In genomic region chr20:61560361-61560853, GRCh38 we compare ENCODE assay signal across 1 cellular context.
TF ChIP-seq lines count a peak whose summit lies in the region.

No MANE protein-coding gene starts in this region.

TF ChIP-seq in A549, 52 proteins besides CTCF, POLR2A, EP300 and RAD21 (continued from another document):
- TF ChIP-seq, protein P1, sequence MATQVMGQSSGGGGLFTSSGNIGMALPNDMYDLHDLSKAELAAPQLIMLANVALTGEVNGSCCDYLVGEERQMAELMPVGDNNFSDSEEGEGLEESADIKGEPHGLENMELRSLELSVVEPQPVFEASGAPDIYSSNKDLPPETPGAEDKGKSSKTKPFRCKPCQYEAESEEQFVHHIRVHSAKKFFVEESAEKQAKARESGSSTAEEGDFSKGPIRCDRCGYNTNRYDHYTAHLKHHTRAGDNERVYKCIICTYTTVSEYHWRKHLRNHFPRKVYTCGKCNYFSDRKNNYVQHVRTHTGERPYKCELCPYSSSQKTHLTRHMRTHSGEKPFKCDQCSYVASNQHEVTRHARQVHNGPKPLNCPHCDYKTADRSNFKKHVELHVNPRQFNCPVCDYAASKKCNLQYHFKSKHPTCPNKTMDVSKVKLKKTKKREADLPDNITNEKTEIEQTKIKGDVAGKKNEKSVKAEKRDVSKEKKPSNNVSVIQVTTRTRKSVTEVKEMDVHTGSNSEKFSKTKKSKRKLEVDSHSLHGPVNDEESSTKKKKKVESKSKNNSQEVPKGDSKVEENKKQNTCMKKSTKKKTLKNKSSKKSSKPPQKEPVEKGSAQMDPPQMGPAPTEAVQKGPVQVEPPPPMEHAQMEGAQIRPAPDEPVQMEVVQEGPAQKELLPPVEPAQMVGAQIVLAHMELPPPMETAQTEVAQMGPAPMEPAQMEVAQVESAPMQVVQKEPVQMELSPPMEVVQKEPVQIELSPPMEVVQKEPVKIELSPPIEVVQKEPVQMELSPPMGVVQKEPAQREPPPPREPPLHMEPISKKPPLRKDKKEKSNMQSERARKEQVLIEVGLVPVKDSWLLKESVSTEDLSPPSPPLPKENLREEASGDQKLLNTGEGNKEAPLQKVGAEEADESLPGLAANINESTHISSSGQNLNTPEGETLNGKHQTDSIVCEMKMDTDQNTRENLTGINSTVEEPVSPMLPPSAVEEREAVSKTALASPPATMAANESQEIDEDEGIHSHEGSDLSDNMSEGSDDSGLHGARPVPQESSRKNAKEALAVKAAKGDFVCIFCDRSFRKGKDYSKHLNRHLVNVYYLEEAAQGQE (IDR thresholded peaks at IDR 0.05) = no peak
TF ChIP-seq in A549: peak in this region for 0.
